Comparison of ENCODE assay signal across 28 cellular contexts in genomic region chr16:3465301-3465700, GRCh38. TPM values are rescaled to one million over a fixed set of nuclear protein-coding genes. Genes with fewer than 3 reads are reported as not detected.
DNase-seq lines count a peak whose midpoint lies in the region; ATAC-seq, FAIRE-seq and TF ChIP-seq lines count a peak whose summit lies in the region.
"Had no signal": no experiment of that assay in that cellular context is flagged by ENCODE, and none has a peak within 500 bp of the region (broad histone marks: within the 10 kb centered on the region; RNA-seq: fewer than 3 reads in every experiment).

No MANE protein-coding gene starts in this region.

- H3K4me2 ChIP-seq in H1 (ENCODE audit: insufficient read depth in 1 of 2, low read depth in 2 of 2, low read length in 2 of 2) (no peak overlapping the region), trophoblast cell (ENCODE audit: low read length) (no peak overlapping the region)
- H3K4me2 ChIP-seq: PC-9 had no signal

- H4K20me1 ChIP-seq in H1 (replicated peaks in 1 of 2; ENCODE audit: control insufficient read depth in 1 of 2, insufficient read depth in 2 of 2, low read length in 2 of 2) = peaks cover 12 to 20% of the 10 kb centered on the region in 2 experiments

- H3K14ac ChIP-seq in H1 (ENCODE audit: insufficient read length) = no peak overlapping the region
- no peak overlapping the region for H3K14ac ChIP-seq in trophoblast cell (ENCODE audit: low read length)

- H3K4me3 ChIP-seq in CD8-positive, alpha-beta T cell (ENCODE audit: low read depth, low read length) = no peak overlapping the region
- H3K4me3 ChIP-seq in H1 (ENCODE audit: extremely low read depth in 1 of 4, insufficient read depth in 2 of 4, low read depth in 3 of 4, low read length in 4 of 4) (no peak overlapping the region), trophoblast cell (ENCODE audit: low read depth, low read length) (no peak overlapping the region)
- H3K4me3 ChIP-seq: K562, PC-9, SJSA1 had no signal

- CTCF ChIA-PET in activated CD8-positive, alpha-beta T cell treated with anti-CD3 and anti-CD28 coated beads, Interleukin-2, amount 10 ng/mL, durations not matched to agents 7 days and 5 days (lab: Charles Lee) = no interaction called here
- CTCF ChIA-PET in activated CD8-positive, alpha-beta T cell treated with anti-CD3 and anti-CD28 coated beads for 36 hours (lab: Charles Lee) = interaction anchor here (0.9 kb wide), 1 partner anchor 336 kb away, joined by 4 read pairs; no protein-coding TSS in a partner anchor
- CTCF ChIA-PET in CD8-positive, alpha-beta T cell (lab: Charles Lee) = interaction anchor here (0.6 to 1.0 kb wide), 3 partner anchors 13 to 336 kb away, joined by 3 read pairs; no protein-coding TSS in a partner anchor
- CTCF ChIA-PET in H1 (lab: Charles Lee; ENCODE audit: partially characterized antibody) = no interaction called here

- no peak overlapping the region for H3K56ac ChIP-seq in H1 (replicated peaks; ENCODE audit: insufficient read length, low read depth, low read length)

- H4K5ac ChIP-seq in H1 (ENCODE audit: insufficient read length, low read depth, low read length) = no peak overlapping the region

- peak overlapping the region; percentile 67 for H3K27ac Mint-ChIP-seq in activated CD8-positive, alpha-beta T cell treated with anti-CD3 and anti-CD28 coated beads, Interleukin-2, amount 10 ng/mL, durations not matched to agents 7 days and 5 days
- H3K27ac Mint-ChIP-seq in activated CD8-positive, alpha-beta T cell treated with anti-CD3 and anti-CD28 coated beads for 36 hours = no peak overlapping the region
- peak overlapping the region; percentile 62 for H3K27ac Mint-ChIP-seq in CD8-positive, alpha-beta T cell

- FAIRE-seq in H1 (lab: Jason Lieb, UNC) = no peak
- FAIRE-seq: D721Med, HepG2, K562 had no signal

- H3K23me2 ChIP-seq in H1 (ENCODE audit: low read depth, low read length) = no peaks in the 10 kb centered on the region

- H2BK5ac ChIP-seq in H1 (ENCODE audit: low read depth, low read length) = no peak overlapping the region
- no peak overlapping the region for H2BK5ac ChIP-seq in trophoblast cell (ENCODE audit: low read depth, low read length, poor library complexity)

- H3K36me3 ChIP-seq in CD8-positive, alpha-beta T cell (ENCODE audit: insufficient read depth, low read length) = peaks cover 8% of the 10 kb centered on the region
- H3K36me3 ChIP-seq in H1 (ENCODE audit: control insufficient read depth in 2 of 4, insufficient read depth in 4 of 4, low read length in 3 of 4) (peaks cover 0 to 3% (median 0%) of the 10 kb centered on the region in 4 experiments; a peak in 2 of 8 replicates), trophoblast cell (ENCODE audit: control insufficient read depth in 1 of 2, insufficient read depth in 2 of 2, low read length in 2 of 2) (peaks cover 16 to 19% of the 10 kb centered on the region in 2 experiments)

- H3K27ac ChIP-seq in CD8-positive, alpha-beta T cell (ENCODE audit: low read depth, low read length) = no peak overlapping the region
- H3K27ac ChIP-seq in H1 (ENCODE audit: low read depth, low read length) (no peak overlapping the region), trophoblast cell (ENCODE audit: low read depth, low read length) (no peak overlapping the region)
- H3K27ac ChIP-seq: PC-9, SJSA1 had no signal

- H3K4me3 Mint-ChIP-seq in activated CD8-positive, alpha-beta T cell treated with anti-CD3 and anti-CD28 coated beads, Interleukin-2, amount 10 ng/mL, durations not matched to agents 7 days and 5 days = no peak overlapping the region
- no peak overlapping the region for H3K4me3 Mint-ChIP-seq in activated CD8-positive, alpha-beta T cell treated with anti-CD3 and anti-CD28 coated beads for 36 hours
- H3K4me3 Mint-ChIP-seq in CD8-positive, alpha-beta T cell = peak overlapping the region; percentile 18

- H2BK120ac ChIP-seq in H1 (replicated peaks; ENCODE audit: low read depth, low read length) (no peak overlapping the region), trophoblast cell (ENCODE audit: insufficient read depth, low read length, poor library complexity) (no peak overlapping the region)

- peaks cover 50% of the 10 kb centered on the region for H3K4me1 ChIP-seq in CD8-positive, alpha-beta T cell (ENCODE audit: insufficient read depth, low read length)
- H3K4me1 ChIP-seq in H1 (replicated peaks in 1 of 4; ENCODE audit: control insufficient read depth in 3 of 4, insufficient read depth in 4 of 4, low read length in 3 of 4) = peaks cover 3 to 31% (median 12%) of the 10 kb centered on the region in 4 experiments
- H3K4me1 ChIP-seq in trophoblast cell (ENCODE audit: control insufficient read depth in 1 of 2, insufficient read depth in 2 of 2, low read length in 2 of 2) = peaks cover 3 to 6% of the 10 kb centered on the region in 2 experiments
- H3K4me1 ChIP-seq: BE2C, SJSA1 had no signal

- TF ChIP-seq CTCF in activated CD8-positive, alpha-beta T cell treated with anti-CD3 and anti-CD28 coated beads for 36 hours (IDR thresholded peaks at IDR 0.05) = no peak
- no peak for TF ChIP-seq CTCF in CD8-positive, alpha-beta T cell (IDR thresholded peaks at IDR 0.05)
- no peak for TF ChIP-seq CTCF in H1 (IDR thresholded peaks at IDR 0.05; ENCODE audit: control extremely low read depth in 1 of 3, insufficient read depth in 1 of 3, low read depth in 1 of 3, low read length in 3 of 3)

- H4K8ac ChIP-seq in H1 (ENCODE audit: extremely low read depth, insufficient read depth, low read length) = no peak overlapping the region
- no peak overlapping the region for H4K8ac ChIP-seq in trophoblast cell (ENCODE audit: low read depth, low read length)

- H3K79me1 ChIP-seq in H1 (ENCODE audit: low read depth, low read length) (peaks cover 32% of the 10 kb centered on the region), trophoblast cell (ENCODE audit: low read length) (no peaks in the 10 kb centered on the region)

- no peaks in the 10 kb centered on the region for H3K9me3 ChIP-seq in CD8-positive, alpha-beta T cell (ENCODE audit: low read length)
- no peaks in the 10 kb centered on the region for H3K9me3 ChIP-seq in H1 (ENCODE audit: insufficient read depth in 2 of 2, low read depth in 1 of 2, low read length in 1 of 2)
- no peaks in the 10 kb centered on the region for H3K9me3 ChIP-seq in trophoblast cell (ENCODE audit: insufficient read depth, low read depth, low read length)
- H3K9me3 ChIP-seq: BE2C, SJSA1 had no signal

- H3K36me3 Mint-ChIP-seq in activated CD8-positive, alpha-beta T cell treated with anti-CD3 and anti-CD28 coated beads, Interleukin-2, amount 10 ng/mL, durations not matched to agents 7 days and 5 days (ENCODE audit: low read depth) = peaks cover 32% of the 10 kb centered on the region
- H3K36me3 Mint-ChIP-seq in activated CD8-positive, alpha-beta T cell treated with anti-CD3 and anti-CD28 coated beads for 36 hours (ENCODE audit: low read depth) = peaks cover 12% of the 10 kb centered on the region
- H3K36me3 Mint-ChIP-seq in CD8-positive, alpha-beta T cell = peaks cover 35% of the 10 kb centered on the region

- no peak overlapping the region; the same call in 1 of the 2 replicates for H3K18ac ChIP-seq in H1 (ENCODE audit: extremely low read depth, low read length)
- H3K18ac ChIP-seq in trophoblast cell (ENCODE audit: low read length) = peak overlapping the region; percentile 25

- DNase-seq in activated CD8-positive, alpha-beta T cell treated with anti-CD3 and anti-CD28 coated beads, Interleukin-2, amount 10 ng/mL, durations not matched to agents 7 days and 5 days = no peak
- no peak for DNase-seq in activated CD8-positive, alpha-beta T cell treated with anti-CD3 and anti-CD28 coated beads for 36 hours
- DNase-seq in CD8-positive, alpha-beta T cell = no peak
- DNase-seq in H1 (ENCODE audit: low read depth in 1 of 2, low spot score in 2 of 2) (no peak), trophoblast cell (no peak), ureter (ENCODE audit: low spot score) (no peak), NCI-H2081 treated with DMSO at 0.1 percent for 48 hours (lab: John Stamatoyannopoulos, UW) (no peak), NCI-H1417 (lab: John Stamatoyannopoulos, UW) (no peak)
- DNase-seq: 8988T, ACHN, BE2C, H7, Kasumi-1, NCI-H1092 treated with DMSO at 0.1 percent for 48 hours, NCI-H1436 treated with DMSO at 0.1 percent for 48 hours, NCI-H1930, NCI-H446 treated with DMSO at 0.1 percent for 48 hours, NCI-H526, NCI-H82, PC-9 had no signal

- H2AFZ ChIP-seq in H1 (ENCODE audit: low read length) = no peak overlapping the region
- H2AFZ ChIP-seq in trophoblast cell (ENCODE audit: insufficient read depth, low read length, poor library complexity) = no peak overlapping the region
- H2AFZ ChIP-seq: PC-9 had no signal

- no peaks in the 10 kb centered on the region for H3K9me3 Mint-ChIP-seq in activated CD8-positive, alpha-beta T cell treated with anti-CD3 and anti-CD28 coated beads, Interleukin-2, amount 10 ng/mL, durations not matched to agents 7 days and 5 days (ENCODE audit: insufficient read depth)
- no peaks in the 10 kb centered on the region for H3K9me3 Mint-ChIP-seq in activated CD8-positive, alpha-beta T cell treated with anti-CD3 and anti-CD28 coated beads for 36 hours
- no peaks in the 10 kb centered on the region for H3K9me3 Mint-ChIP-seq in CD8-positive, alpha-beta T cell

- H3K4ac ChIP-seq in H1 (replicated peaks; ENCODE audit: insufficient read length, low read depth, low read length) (no peak overlapping the region), trophoblast cell (ENCODE audit: low read depth, low read length) (peak overlapping the region; percentile 46)

- no peak for TF ChIP-seq RAD21 in H1 (IDR thresholded peaks at IDR 0.05 in 1 of 2, conservative IDR thresholded peaks at IDR 0.05 in 1 of 2; ENCODE audit: low read depth in 2 of 2, low read length in 2 of 2)

- H3K27me3 Mint-ChIP-seq in activated CD8-positive, alpha-beta T cell treated with anti-CD3 and anti-CD28 coated beads, Interleukin-2, amount 10 ng/mL, durations not matched to agents 7 days and 5 days (ENCODE audit: low read depth) = no peaks in the 10 kb centered on the region
- H3K27me3 Mint-ChIP-seq in activated CD8-positive, alpha-beta T cell treated with anti-CD3 and anti-CD28 coated beads for 36 hours = no peaks in the 10 kb centered on the region
- no peaks in the 10 kb centered on the region for H3K27me3 Mint-ChIP-seq in CD8-positive, alpha-beta T cell (ENCODE audit: low read depth)

- H4K12ac ChIP-seq in trophoblast cell (ENCODE audit: low read depth, low read length) = peak overlapping the region; percentile 4

- peak overlapping the region; percentile 61; the same call in 1 of the 2 replicates for H2AK5ac ChIP-seq in H1 (ENCODE audit: low read depth, low read length)
- no peak overlapping the region for H2AK5ac ChIP-seq in trophoblast cell (ENCODE audit: low read length)

- intact Hi-C loops in activated CD8-positive, alpha-beta T cell treated with anti-CD3 and anti-CD28 coated beads for 36 hours (cut with micrococcal nuclease) = no loop called here
- intact Hi-C loops in CD8-positive, alpha-beta T cell (cut with DNase I, micrococcal nuclease) = no loop called here

- peaks cover 55% of the 10 kb centered on the region for H3K4me1 Mint-ChIP-seq in activated CD8-positive, alpha-beta T cell treated with anti-CD3 and anti-CD28 coated beads, Interleukin-2, amount 10 ng/mL, durations not matched to agents 7 days and 5 days (ENCODE audit: low read depth)
- peaks cover 67% of the 10 kb centered on the region for H3K4me1 Mint-ChIP-seq in activated CD8-positive, alpha-beta T cell treated with anti-CD3 and anti-CD28 coated beads for 36 hours (ENCODE audit: low read depth)
- peaks cover 73% of the 10 kb centered on the region for H3K4me1 Mint-ChIP-seq in CD8-positive, alpha-beta T cell (ENCODE audit: low read depth)

- H3K23ac ChIP-seq in H1 (ENCODE audit: insufficient read length) = no peak overlapping the region
- no peak overlapping the region for H3K23ac ChIP-seq in trophoblast cell (ENCODE audit: low read length)

- H4K91ac ChIP-seq in H1 (replicated peaks; ENCODE audit: insufficient read length, low read length) = no peak overlapping the region
- H4K91ac ChIP-seq in trophoblast cell (ENCODE audit: low read depth, low read length) = no peak overlapping the region

- WGBS in H1 (ENCODE audit: extremely low coverage in 1 of 2, insufficient coverage in 1 of 2, insufficient read length in 1 of 2, insufficient replicate concordance in 2 of 2, low coverage in 1 of 2, low lambda C conversion rate in 2 of 2, missing lambda C conversion rate in 1 of 2), 2 experiments = 99% methylated on average over 9 of the region's 12 CpGs; no CpG with 5 or more reads in 1 of the 2 experiments
- no CpG with 5 or more reads among the region's 12 CpGs for WGBS in trophoblast cell (ENCODE audit: extremely low coverage, insufficient coverage, insufficient read length)

- POLR2A ChIA-PET in activated CD8-positive, alpha-beta T cell treated with anti-CD3 and anti-CD28 coated beads, Interleukin-2, amount 10 ng/mL, durations not matched to agents 7 days and 5 days (lab: Charles Lee) = no interaction called here
- POLR2A ChIA-PET in activated CD8-positive, alpha-beta T cell treated with anti-CD3 and anti-CD28 coated beads for 36 hours (lab: Charles Lee) = no interaction called here
- POLR2A ChIA-PET in CD8-positive, alpha-beta T cell (lab: Charles Lee) = interaction anchor here (0.6 to 0.7 kb wide), 2 partner anchors 15 to 64 kb away, joined by 3 read pairs; partner anchors contain the start of genes ZNF174 and ZSCAN32
- POLR2A ChIA-PET in H1 (lab: Charles Lee; ENCODE audit: partially characterized antibody) = interaction anchor here (1.2 to 2.3 kb wide), 2 partner anchors 64 to 182 kb away, joined by 3 to 5 read pairs; partner anchors contain the start of genes ZNF174 and ZNF263

- H3K79me2 ChIP-seq in H1 (ENCODE audit: control insufficient read depth in 1 of 2, insufficient read depth in 2 of 2, low read length in 2 of 2) = peaks cover 25 to 99% of the 10 kb centered on the region in 2 experiments
- H3K79me2 ChIP-seq in trophoblast cell (ENCODE audit: control insufficient read depth, insufficient read depth, low read length, poor library complexity) = peaks cover 33% of the 10 kb centered on the region

- no peaks in the 10 kb centered on the region for H3K27me3 ChIP-seq in CD8-positive, alpha-beta T cell (ENCODE audit: insufficient read depth, low read length)
- no peaks in the 10 kb centered on the region for H3K27me3 ChIP-seq in H1 (replicated peaks in 1 of 4; ENCODE audit: control insufficient read depth in 3 of 4, extremely low read depth in 1 of 4, insufficient read depth in 3 of 4, low read length in 3 of 4)
- H3K27me3 ChIP-seq in trophoblast cell (ENCODE audit: insufficient read depth, low read length) = no peaks in the 10 kb centered on the region
- H3K27me3 ChIP-seq: BE2C, SJSA1 had no signal

- ATAC-seq in activated CD8-positive, alpha-beta T cell treated with anti-CD3 and anti-CD28 coated beads, Interleukin-2, amount 10 ng/mL, durations not matched to agents 7 days and 5 days = no peak
- no peak for ATAC-seq in activated CD8-positive, alpha-beta T cell treated with anti-CD3 and anti-CD28 coated beads for 36 hours
- no peak for ATAC-seq in CD8-positive, alpha-beta T cell
- ATAC-seq: HepG2, K562 had no signal

- no peak for TF ChIP-seq EP300 in H1 (IDR thresholded peaks at IDR 0.05; ENCODE audit: borderline replicate concordance in 1 of 2, low read depth in 2 of 2, low read length in 2 of 2)

- no peak overlapping the region for H3K9ac ChIP-seq in H1 (replicated peaks in 1 of 4; ENCODE audit: extremely low read depth in 1 of 4, low read depth in 3 of 4, low read length in 3 of 4)
- H3K9ac ChIP-seq in trophoblast cell (ENCODE audit: low read length) = no peak overlapping the region

- H2BK12ac ChIP-seq in H1 (ENCODE audit: low read depth, low read length) (no peak overlapping the region), trophoblast cell (ENCODE audit: low read length) (no peak overlapping the region)

- no peak for TF ChIP-seq POLR2A in H1 (IDR thresholded peaks at IDR 0.05; ENCODE audit: control extremely low read depth in 1 of 2, low read depth in 2 of 2, low read length in 2 of 2)

- no peak overlapping the region for H2BK20ac ChIP-seq in H1 (ENCODE audit: low read length)

- H2BK15ac ChIP-seq in H1 (ENCODE audit: low read length) = no peak overlapping the region

RNA-seq across cellular contexts. Expression of gene NAA60, which starts 21.8 kb away (rescaled TPM):
- total RNA-seq in activated CD8-positive, alpha-beta T cell treated with anti-CD3 and anti-CD28 coated beads, Interleukin-2, amount 10 ng/mL, durations not matched to agents 7 days and 5 days = 10 to 100 TPM; 46.3 to 49.0 TPM
- total RNA-seq in activated CD8-positive, alpha-beta T cell treated with anti-CD3 and anti-CD28 coated beads for 36 hours = 10 to 100 TPM; 24.6 TPM
- total RNA-seq in CD8-positive, alpha-beta T cell = 10 to 100 TPM; 45.4 to 48.0 TPM
- 47.6 and 48.3 TPM in 2 replicates for total RNA-seq in H1 (2021; fragmentation: NEBNext Ultra II Directional; extraction: Animal tissue kit (Norgen Biotek cat#: 25700))
- 34.1 and 61.0 TPM in 2 replicates for polyA plus RNA-seq in H1 (2011; rRNA removed)
- polyA plus RNA-seq in H1 (2011; cell fraction: cytosol; rRNA removed) = 33.0 TPM
- 48.7 TPM for polyA plus RNA-seq in H1 (2011; cell fraction: nucleus; rRNA removed)
- polyA plus RNA-seq in H1 (2012, experiment 1 of 2) = 41.4 to 49.1 TPM (median 44.4 TPM) in 4 replicates
- 52.5 TPM for polyA plus RNA-seq in H1 (2012, experiment 2 of 2)
- 47.4 TPM for polyA plus RNA-seq in H1 (2013, experiment 1 of 2)
- 50.5 TPM for polyA plus RNA-seq in H1 (2013, experiment 2 of 2)
- 17.2 and 21.9 TPM in 2 replicates for polyA minus RNA-seq in H1 (2011; rRNA and poly(A)+ RNA removed)
- polyA minus RNA-seq in H1 (2011; cell fraction: cytosol; rRNA and poly(A)+ RNA removed) = 29.6 TPM
- polyA minus RNA-seq in H1 (2011; cell fraction: nucleus; rRNA and poly(A)+ RNA removed) = 22.6 TPM
- polyA plus RNA-seq in trophoblast cell (2013) = 73.3 and 75.4 TPM in 2 replicates
- 54.4 TPM for total RNA-seq in ureter

RNA-seq across cellular contexts. Expression of gene ZNF597, which starts 22.0 kb away (rescaled TPM):
- total RNA-seq in activated CD8-positive, alpha-beta T cell treated with anti-CD3 and anti-CD28 coated beads, Interleukin-2, amount 10 ng/mL, durations not matched to agents 7 days and 5 days = 1 to 10 TPM; 2.4 to 2.7 TPM
- total RNA-seq in activated CD8-positive, alpha-beta T cell treated with anti-CD3 and anti-CD28 coated beads for 36 hours = 1 to 10 TPM; 1.6 to 1.8 TPM
- 1 to 10 TPM; 4.5 to 4.6 TPM for total RNA-seq in CD8-positive, alpha-beta T cell
- 2.3 and 2.6 TPM in 2 replicates for total RNA-seq in H1 (2021; fragmentation: NEBNext Ultra II Directional; extraction: Animal tissue kit (Norgen Biotek cat#: 25700))
- polyA plus RNA-seq in H1 (2011; rRNA removed) = 0.63 and 0.68 TPM in 2 replicates
- 0.94 TPM for polyA plus RNA-seq in H1 (2011; cell fraction: cytosol; rRNA removed)
- polyA plus RNA-seq in H1 (2011; cell fraction: nucleus; rRNA removed) = 0.68 TPM
- 1.1 to 1.7 TPM (median 1.3 TPM) in 4 replicates for polyA plus RNA-seq in H1 (2012, experiment 1 of 2)
- polyA plus RNA-seq in H1 (2012, experiment 2 of 2) = 0.14 TPM
- polyA plus RNA-seq in H1 (2013, experiment 1 of 2) = 1.5 TPM
- polyA plus RNA-seq in H1 (2013, experiment 2 of 2) = 1.6 TPM
- polyA minus RNA-seq in H1 (2011; rRNA and poly(A)+ RNA removed) = 2.2 and 2.7 TPM in 2 replicates
- 1.0 TPM for polyA minus RNA-seq in H1 (2011; cell fraction: cytosol; rRNA and poly(A)+ RNA removed)
- 2.4 TPM for polyA minus RNA-seq in H1 (2011; cell fraction: nucleus; rRNA and poly(A)+ RNA removed)
- polyA plus RNA-seq in trophoblast cell (2013) = 1.4 and 1.5 TPM in 2 replicates
- total RNA-seq in ureter = 4.8 TPM

RNA-seq across cellular contexts. Expression of gene C16orf90, which starts 30.0 kb away (rescaled TPM):
- total RNA-seq in activated CD8-positive, alpha-beta T cell treated with anti-CD3 and anti-CD28 coated beads, Interleukin-2, amount 10 ng/mL, durations not matched to agents 7 days and 5 days = not detected
- total RNA-seq in activated CD8-positive, alpha-beta T cell treated with anti-CD3 and anti-CD28 coated beads for 36 hours = not detected
- not detected for total RNA-seq in CD8-positive, alpha-beta T cell
- not detected in 2 replicates for total RNA-seq in H1 (2021; fragmentation: NEBNext Ultra II Directional; extraction: Animal tissue kit (Norgen Biotek cat#: 25700))
- not detected in 2 replicates for polyA plus RNA-seq in H1 (2011; rRNA removed)
- polyA plus RNA-seq in H1 (2011; cell fraction: cytosol; rRNA removed) = not detected
- not detected for polyA plus RNA-seq in H1 (2011; cell fraction: nucleus; rRNA removed)
- polyA plus RNA-seq in H1 (2012, experiment 1 of 2) = not detected in 4 replicates
- polyA plus RNA-seq in H1 (2012, experiment 2 of 2) = not detected
- not detected for polyA plus RNA-seq in H1 (2013, experiment 1 of 2)
- polyA plus RNA-seq in H1 (2013, experiment 2 of 2) = not detected
- polyA minus RNA-seq in H1 (2011; rRNA and poly(A)+ RNA removed) = not detected in 2 replicates
- not detected for polyA minus RNA-seq in H1 (2011; cell fraction: cytosol; rRNA and poly(A)+ RNA removed)
- not detected for polyA minus RNA-seq in H1 (2011; cell fraction: nucleus; rRNA and poly(A)+ RNA removed)
- not detected in 2 replicates for polyA plus RNA-seq in trophoblast cell (2013)
- total RNA-seq in ureter = not detected
- total RNA-seq: H7, HepG2, HT1080, K562, M059J, PC-9, Right ventricle myocardium inferior, RPMI7951, SJSA1 had no signal
- polyA plus RNA-seq: HepG2, K562 had no signal

RNA-seq across cellular contexts. Expression of gene CLUAP1, which starts 35.5 kb away (rescaled TPM):
- total RNA-seq in activated CD8-positive, alpha-beta T cell treated with anti-CD3 and anti-CD28 coated beads, Interleukin-2, amount 10 ng/mL, durations not matched to agents 7 days and 5 days = 10 to 100 TPM; 15.4 to 16.1 TPM
- total RNA-seq in activated CD8-positive, alpha-beta T cell treated with anti-CD3 and anti-CD28 coated beads for 36 hours = 10 to 100 TPM; 10.5 to 11.8 TPM
- total RNA-seq in CD8-positive, alpha-beta T cell = 1 to 10 TPM; 5.6 to 6.0 TPM
- total RNA-seq in H1 (2021; fragmentation: NEBNext Ultra II Directional; extraction: Animal tissue kit (Norgen Biotek cat#: 25700)) = 11.5 and 15.1 TPM in 2 replicates
- 4.0 and 4.8 TPM in 2 replicates for polyA plus RNA-seq in H1 (2011; rRNA removed)
- 8.8 TPM for polyA plus RNA-seq in H1 (2011; cell fraction: cytosol; rRNA removed)
- polyA plus RNA-seq in H1 (2011; cell fraction: nucleus; rRNA removed) = 4.2 TPM
- polyA plus RNA-seq in H1 (2012, experiment 1 of 2) = 8.5 to 13.0 TPM (median 11.9 TPM) in 4 replicates
- 2.7 TPM for polyA plus RNA-seq in H1 (2012, experiment 2 of 2)
- 6.9 TPM for polyA plus RNA-seq in H1 (2013, experiment 1 of 2)
- polyA plus RNA-seq in H1 (2013, experiment 2 of 2) = 6.8 TPM
- polyA minus RNA-seq in H1 (2011; rRNA and poly(A)+ RNA removed) = 9.0 and 13.4 TPM in 2 replicates
- 12.3 TPM for polyA minus RNA-seq in H1 (2011; cell fraction: cytosol; rRNA and poly(A)+ RNA removed)
- 10.6 TPM for polyA minus RNA-seq in H1 (2011; cell fraction: nucleus; rRNA and poly(A)+ RNA removed)
- 7.5 and 7.6 TPM in 2 replicates for polyA plus RNA-seq in trophoblast cell (2013)
- 34.3 TPM for total RNA-seq in ureter

Comparison
In these comparisons a context has a peak if more than half of its experiments do, and no peak if none do; other contexts are left out.
1. CTCF ChIA-PET loops: an anchor here in activated CD8-positive, alpha-beta T cell treated with anti-CD3 and anti-CD28 coated beads for 36 hours (0.9 kb wide) and CD8-positive, alpha-beta T cell (0.6 to 1.0 kb wide); none called in activated CD8-positive, alpha-beta T cell treated with anti-CD3 and anti-CD28 coated beads, Interleukin-2, amount 10 ng/mL, durations not matched to agents 7 days and 5 days and H1.
2. POLR2A ChIA-PET loops: an anchor here in CD8-positive, alpha-beta T cell (0.6 to 0.7 kb wide) and H1 (1.2 to 2.3 kb wide); none called in activated CD8-positive, alpha-beta T cell treated with anti-CD3 and anti-CD28 coated beads, Interleukin-2, amount 10 ng/mL, durations not matched to agents 7 days and 5 days and activated CD8-positive, alpha-beta T cell treated with anti-CD3 and anti-CD28 coated beads for 36 hours.